Comparison of ENCODE assay signal across 8 cellular contexts in the genomic region with DNA sequence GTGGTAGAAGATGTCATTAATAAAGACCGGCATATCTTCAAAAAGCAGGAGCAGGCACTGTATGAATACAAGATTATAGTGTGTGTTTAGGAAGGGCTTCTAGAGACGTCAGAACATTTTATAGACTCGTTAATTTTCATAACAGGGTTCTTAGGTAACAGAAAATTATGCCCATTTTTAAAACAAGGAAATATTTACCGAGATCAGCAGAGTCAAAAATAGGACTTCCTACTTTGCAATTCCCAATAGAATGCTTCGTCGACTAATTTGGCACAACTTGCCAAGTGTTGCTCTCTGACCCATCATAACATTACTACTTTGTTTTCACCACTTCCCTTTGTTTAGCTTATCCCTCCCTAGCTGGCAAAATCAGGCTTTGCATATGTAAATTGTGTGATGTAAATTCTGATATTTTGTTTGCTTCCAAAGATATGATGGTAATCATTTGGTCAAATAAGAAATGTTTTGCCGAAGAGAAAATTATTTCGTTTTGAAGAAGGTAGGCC. TPM values are rescaled to one million over a fixed set of nuclear protein-coding genes. Genes with fewer than 3 reads are reported as not detected.
DNase-seq lines count a peak whose midpoint lies in the region; ATAC-seq, FAIRE-seq and TF ChIP-seq lines count a peak whose summit lies in the region.

No MANE protein-coding gene starts in this region.

- no peaks in the 10 kb centered on the region for H3K27me3 Mint-ChIP-seq in stimulated activated naive CD8-positive, alpha-beta T cell treated with anti-CD3 and anti-CD28 coated beads, Interleukin-15, amount 100 ng/mL, for 72 hours

- FAIRE-seq in RCC 7860 (lab: Jason Lieb, UNC): no peak

- H3K27ac ChIP-seq in HL-60 (replicated peaks) (peak overlapping the region; percentile 90), iPS-20b (ENCODE audit: low read length) (no peak overlapping the region)

- H3K36me3 ChIP-seq in adipocyte (ENCODE audit: control insufficient read depth, insufficient read depth, low read length, severe bottlenecking) (no peaks in the 10 kb centered on the region), iPS-20b (ENCODE audit: insufficient read depth, low read depth, low read length) (no peaks in the 10 kb centered on the region)

- no peaks in the 10 kb centered on the region for H3K9me3 ChIP-seq in adipocyte (ENCODE audit: control insufficient read depth, low read length)
- H3K9me3 ChIP-seq in iPS-20b (ENCODE audit: insufficient read depth, low read depth, low read length): no peaks in the 10 kb centered on the region

- peak overlapping the region; percentile 96 to 97 for H3K27ac Mint-ChIP-seq in stimulated activated naive CD8-positive, alpha-beta T cell treated with anti-CD3 and anti-CD28 coated beads, Interleukin-15, amount 100 ng/mL, for 72 hours

- DNase-seq in AG08396 (ENCODE audit: low spot score): peak; percentile 36
- DNase-seq in HL-60 (ENCODE audit: low read depth in 1 of 2, low spot score in 1 of 2): peak in 1 of 2 experiments; percentile 13
- no peak for DNase-seq in adipocyte (ENCODE audit: low read depth)
- DNase-seq in stimulated activated naive CD8-positive, alpha-beta T cell treated with anti-CD3 and anti-CD28 coated beads, Interleukin-15, amount 100 ng/mL, for 72 hours: no peak
- no peak for DNase-seq in RCC 7860 (ENCODE audit: low spot score)
- no peak for DNase-seq in mesenteric fat pad (ENCODE audit: low spot score)

- no peak for ATAC-seq in stimulated activated naive CD8-positive, alpha-beta T cell treated with anti-CD3 and anti-CD28 coated beads, Interleukin-15, amount 100 ng/mL, for 72 hours
- ATAC-seq in HG03520 (IDR thresholded peaks at IDR 0.05; ENCODE audit: unreplicated experiment): no peak

- peaks cover 54% of the 10 kb centered on the region for H3K4me1 Mint-ChIP-seq in stimulated activated naive CD8-positive, alpha-beta T cell treated with anti-CD3 and anti-CD28 coated beads, Interleukin-15, amount 100 ng/mL, for 72 hours

- peaks cover 20% of the 10 kb centered on the region for H3K4me1 ChIP-seq in adipocyte (ENCODE audit: control insufficient read depth, insufficient read depth, low read length)
- peaks cover 10% of the 10 kb centered on the region for H3K4me1 ChIP-seq in iPS-20b (ENCODE audit: insufficient read depth, low read length)

- peaks cover 2 to 3% of the 10 kb centered on the region in 2 donors for H3K9me3 Mint-ChIP-seq in stimulated activated naive CD8-positive, alpha-beta T cell treated with anti-CD3 and anti-CD28 coated beads, Interleukin-15, amount 100 ng/mL, for 72 hours

- H3K9ac ChIP-seq in adipocyte (ENCODE audit: low read length): peak overlapping the region; percentile 96
- H3K9ac ChIP-seq in iPS-20b (ENCODE audit: low read depth, low read length): peak overlapping the region; percentile 90

- TF ChIP-seq CTCF in HL-60 (IDR thresholded peaks at IDR 0.05; ENCODE audit: insufficient read depth, low read length): no peak

- H3K27me3 ChIP-seq in HL-60 (ENCODE audit: insufficient read depth, poor library complexity, severe bottlenecking) (no peaks in the 10 kb centered on the region), adipocyte (replicated peaks; ENCODE audit: control insufficient read depth, insufficient read depth, low read length) (no peaks in the 10 kb centered on the region), iPS-20b (ENCODE audit: insufficient read depth, low read length) (no peaks in the 10 kb centered on the region)

- H3K4me3 ChIP-seq in HL-60 (replicated peaks; ENCODE audit: insufficient read depth, low read length) (peak overlapping the region; percentile 48), adipocyte (ENCODE audit: low read length) (peak overlapping the region; percentile 89), iPS-20b (ENCODE audit: low read length) (peak overlapping the region; percentile 86)

- peak overlapping the region; percentile 86 to 98 for H3K4me3 Mint-ChIP-seq in stimulated activated naive CD8-positive, alpha-beta T cell treated with anti-CD3 and anti-CD28 coated beads, Interleukin-15, amount 100 ng/mL, for 72 hours

RNA-seq across cellular contexts. Expression of a gene that starts 0.9 kb away (rescaled TPM):
- 42.2 TPM for total RNA-seq in mesenteric fat pad
